ENCODE assay signal across 23 cellular contexts in the genomic region with DNA sequence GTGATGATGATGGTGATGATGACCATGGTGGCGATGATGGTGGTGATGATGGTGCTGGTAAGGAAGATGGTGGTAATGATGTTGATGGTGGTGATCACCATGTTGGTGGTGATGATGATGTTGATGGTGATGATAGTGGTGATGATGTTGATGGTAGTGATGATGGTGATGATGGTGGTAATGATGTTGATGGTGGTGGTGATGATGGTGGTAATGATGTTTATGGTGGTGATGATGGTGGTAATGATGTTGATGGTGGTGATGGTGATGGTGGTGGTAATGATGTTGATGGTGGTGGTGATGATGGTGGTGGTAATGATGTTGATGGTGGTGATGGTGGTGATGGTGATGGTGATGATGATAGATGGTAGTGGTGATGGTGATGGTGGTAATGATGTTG.
"Had no signal": no experiment of that assay in that cellular context is flagged by ENCODE, and none has a peak within 500 bp of the region (broad histone marks: within the 10 kb centered on the region; RNA-seq: fewer than 3 reads in every experiment).

No MANE protein-coding gene starts in this region.

- H3K4me1 ChIP-seq: psoas muscle, testis, tibial artery, upper lobe of left lung, uterus had no signal

- H3K9me3 ChIP-seq: ovary, psoas muscle, stomach, testis, tibial artery, upper lobe of left lung, uterus had no signal

- H3K27me3 Mint-ChIP-seq: effector memory CD8-positive, alpha-beta T cell had no signal

- DNase-seq: cortex of kidney; effector memory CD8-positive, alpha-beta T cell; head of caudate nucleus; natural killer cell; occipital lobe; stimulated activated CD4-positive, alpha-beta T cell treated with anti-CD3 and anti-CD28 coated beads, Interleukin-12 subunit alpha, Interleukin-12 subunit beta, amount 100 ng/mL, for 4 hours; stimulated activated CD4-positive, alpha-beta T cell treated with anti-CD3 and anti-CD28 coated beads, Interleukin-1b, Interleukin-23, amount 100 ng/mL, for 48 hours; stimulated activated CD4-positive, alpha-beta T cell treated with anti-CD3 and anti-CD28 coated beads, Interleukin-4, amount 100 ng/mL, for 24 hours; stimulated activated naive CD4-positive, alpha-beta T cell treated with Interleukin-2 at 50 U/mL for 16 hours; stomach; testis; upper lobe of left lung; uterus had no signal

- H3K9me3 Mint-ChIP-seq: effector memory CD8-positive, alpha-beta T cell; memory B cell; natural killer cell; stimulated activated effector memory CD8-positive, alpha-beta T cell treated with anti-CD3 and anti-CD28 coated beads, Interleukin-12 subunit alpha, Interleukin-12 subunit beta, amount 100 ng/mL, for 72 hours had no signal

- H3K36me3 Mint-ChIP-seq: memory B cell, natural killer cell had no signal

- H3K4me3 ChIP-seq: lung, ovary, psoas muscle, stomach, testis, tibial artery, upper lobe of left lung, uterus had no signal

- ATAC-seq: effector memory CD8-positive, alpha-beta T cell; left lobe of liver; natural killer cell; psoas muscle; right cardiac atrium; stimulated activated effector memory CD8-positive, alpha-beta T cell treated with anti-CD3 and anti-CD28 coated beads, Interleukin-12 subunit alpha, Interleukin-12 subunit beta, amount 100 ng/mL, for 72 hours had no signal

- H3K36me3 ChIP-seq: ovary, stomach, tibial artery, upper lobe of left lung, uterus had no signal

- H3K27me3 ChIP-seq: ovary, stomach, testis, upper lobe of left lung, uterus had no signal

- H3K27ac ChIP-seq: ovary, psoas muscle, stomach, testis, tibial artery, upper lobe of left lung, uterus had no signal

- FAIRE-seq: frontal cortex, kidney had no signal

- H3K27ac Mint-ChIP-seq: effector memory CD8-positive, alpha-beta T cell; memory B cell; natural killer cell; stimulated activated effector memory CD8-positive, alpha-beta T cell treated with anti-CD3 and anti-CD28 coated beads, Interleukin-12 subunit alpha, Interleukin-12 subunit beta, amount 100 ng/mL, for 72 hours had no signal

- H3K4me3 Mint-ChIP-seq: effector memory CD8-positive, alpha-beta T cell; memory B cell; natural killer cell; stimulated activated effector memory CD8-positive, alpha-beta T cell treated with anti-CD3 and anti-CD28 coated beads, Interleukin-12 subunit alpha, Interleukin-12 subunit beta, amount 100 ng/mL, for 72 hours had no signal
